Comparison of ENCODE assay signal across 20 cellular contexts in the genomic region with DNA sequence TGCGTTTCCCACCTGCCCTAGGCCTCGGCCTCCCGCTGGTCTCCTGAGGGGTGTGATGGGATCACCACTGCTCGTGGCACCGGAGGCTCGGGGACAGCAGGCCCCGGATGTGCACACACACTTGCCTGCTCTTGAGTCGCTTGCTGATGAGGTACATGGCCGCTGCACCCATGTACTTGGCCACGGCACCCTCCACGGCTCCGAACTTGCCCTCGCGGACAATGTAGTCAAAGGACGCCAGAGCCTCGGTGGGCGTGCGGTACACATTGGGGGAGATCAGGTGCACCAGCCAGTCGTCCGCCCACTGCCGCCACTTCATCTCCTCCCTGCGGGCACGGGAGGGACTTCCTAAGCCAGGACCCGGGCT. TPM values are rescaled to one million over a fixed set of nuclear protein-coding genes. Genes with fewer than 3 reads are reported as not detected.
DNase-seq lines count a peak whose midpoint lies in the region; ATAC-seq, FAIRE-seq and TF ChIP-seq lines count a peak whose summit lies in the region.
"Had no signal": no experiment of that assay in that cellular context is flagged by ENCODE, and none has a peak within 500 bp of the region (broad histone marks: within the 10 kb centered on the region; RNA-seq: fewer than 3 reads in every experiment).

No MANE protein-coding gene starts in this region.

- peaks cover 5 to 38% of the 10 kb centered on the region in 2 experiments; a peak in 3 of 5 replicates for H3K36me3 ChIP-seq in HepG2 (replicated peaks in 1 of 2; ENCODE audit: control insufficient read depth in 1 of 2, insufficient read depth in 2 of 2, low read length in 2 of 2)
- H3K36me3 ChIP-seq in WERI-Rb-1 = peaks cover 57% of the 10 kb centered on the region

- TF ChIP-seq CTCF in natural killer cell (IDR thresholded peaks at IDR 0.05) (no peak), HepG2 (CRISPR knock-in tag; IDR thresholded peaks at IDR 0.05) (no peak), WERI-Rb-1 (IDR thresholded peaks at IDR 0.05; ENCODE audit: low read depth, low read length) (no peak)

- TF ChIP-seq POLR2A in HepG2 (IDR thresholded peaks at IDR 0.05; ENCODE audit: insufficient read depth in 1 of 2, low read depth in 2 of 2, low read length in 2 of 2) = no peak

- H3K4me1 Mint-ChIP-seq in natural killer cell treated with Interleukin-12 subunit alpha and Interleukin-12 subunit beta and Interleukin-15 and Interleukin-18, amount 100 ng/mL, for 72 hours (ENCODE audit: low read depth in 2 of 2) = peaks cover 14 to 18% of the 10 kb centered on the region in 2 donors
- H3K4me1 Mint-ChIP-seq in natural killer cell = peaks cover 9 to 23% of the 10 kb centered on the region in 2 donors

- H3K27ac Mint-ChIP-seq in natural killer cell treated with Interleukin-12 subunit alpha and Interleukin-12 subunit beta and Interleukin-15 and Interleukin-18, amount 100 ng/mL, for 72 hours = no peak overlapping the region
- H3K27ac Mint-ChIP-seq in natural killer cell = no peak overlapping the region
- H3K27ac Mint-ChIP-seq: CD4-positive, CD25-positive, alpha-beta regulatory T cell had no signal

- no peaks in the 10 kb centered on the region for H3K9me3 ChIP-seq in HepG2 (ENCODE audit: low read length)
- no peaks in the 10 kb centered on the region for H3K9me3 ChIP-seq in WERI-Rb-1 (ENCODE audit: severe bottlenecking)
- H3K9me3 ChIP-seq: A549 had no signal

- intact Hi-C loops in natural killer cell (cut with micrococcal nuclease) (no loop called here), HepG2 (cut with micrococcal nuclease; ENCODE audit: unreplicated experiment) (no loop called here)

- no peaks in the 10 kb centered on the region for H3K9me3 Mint-ChIP-seq in natural killer cell treated with Interleukin-12 subunit alpha and Interleukin-12 subunit beta and Interleukin-15 and Interleukin-18, amount 100 ng/mL, for 72 hours
- no peaks in the 10 kb centered on the region for H3K9me3 Mint-ChIP-seq in natural killer cell
- H3K9me3 Mint-ChIP-seq: CD4-positive, CD25-positive, alpha-beta regulatory T cell; H9 had no signal

- POLR2A ChIA-PET in HepG2 (lab: Yijun Ruan, JAX) = no interaction called here

- TF ChIP-seq EP300 in HepG2 (IDR thresholded peaks at IDR 0.05; ENCODE audit: low read depth in 2 of 2, low read length in 2 of 2) = no peak
- no peak for TF ChIP-seq EP300 in HepG2 (CRISPR knock-in tag; IDR thresholded peaks at IDR 0.05; ENCODE audit: borderline replicate concordance)

- peaks cover 23% of the 10 kb centered on the region for H3K79me2 ChIP-seq in HepG2 (ENCODE audit: insufficient read depth, low read length)

- H3K27me3 Mint-ChIP-seq in natural killer cell treated with Interleukin-12 subunit alpha and Interleukin-12 subunit beta and Interleukin-15 and Interleukin-18, amount 100 ng/mL, for 72 hours = no peaks in the 10 kb centered on the region
- H3K27me3 Mint-ChIP-seq in natural killer cell (ENCODE audit: low read depth in 2 of 2) = no peaks in the 10 kb centered on the region

- H3K27me3 ChIP-seq in HepG2 (ENCODE audit: control insufficient read depth in 1 of 2, insufficient read depth in 2 of 2, low read length in 2 of 2) (no peaks in the 10 kb centered on the region), WERI-Rb-1 (ENCODE audit: insufficient read depth, low read depth, severe bottlenecking) (no peaks in the 10 kb centered on the region)

- H3K36me3 Mint-ChIP-seq in natural killer cell treated with Interleukin-12 subunit alpha and Interleukin-12 subunit beta and Interleukin-15 and Interleukin-18, amount 100 ng/mL, for 72 hours = no peaks in the 10 kb centered on the region
- H3K36me3 Mint-ChIP-seq in natural killer cell = no peaks in the 10 kb centered on the region

- TF ChIP-seq RAD21 in HepG2 (CRISPR knock-in tag; IDR thresholded peaks at IDR 0.05) = no peak

- H3K27ac ChIP-seq in HepG2 (ENCODE audit: extremely low read length, insufficient read depth, low read length) (no peak overlapping the region), WERI-Rb-1 (no peak overlapping the region)
- H3K27ac ChIP-seq: A549, PC-9 had no signal

- peaks cover 4% of the 10 kb centered on the region; the same call in 1 of the 2 replicates for H4K20me1 ChIP-seq in HepG2 (ENCODE audit: insufficient read depth, low read length)

- peak; percentile 53 for DNase-seq in natural killer cell treated with Interleukin-12 subunit alpha and Interleukin-12 subunit beta and Interleukin-15 and Interleukin-18, amount 100 ng/mL, for 72 hours (ENCODE audit: low spot score)
- DNase-seq in natural killer cell (no peak), HepG2 (ENCODE audit: low spot score) (no peak), nucleus accumbens (lab: John Stamatoyannopoulos, UW) (no peak), WERI-Rb-1 (no peak)
- DNase-seq: CD4-positive, CD25-positive, alpha-beta regulatory T cell; DMS53; H9; Karpas-422; MM.1S; NCI-H1417; NCI-H1930; NCI-H2171; NCI-H446 treated with DMSO at 0.1 percent for 48 hours; NCI-H774; PC-9; SHP77 had no signal

- no TSS peak for BruUV-seq in HepG2 (replicated peaks; lab: Mats Ljungman, UMichigan)

- CTCF ChIA-PET in HepG2 (lab: Yijun Ruan, JAX; ENCODE audit: low intra/inter-chr PET ratio, low total read pairs) = no interaction called here

- in situ Hi-C loops in HepG2 (cut with HindIII; ENCODE audit: extremely low pct_ligation_motif_present, low pct_unique_long_range_greater_than_20kb) = no loop called here

- ATAC-seq in natural killer cell treated with Interleukin-12 subunit alpha and Interleukin-12 subunit beta and Interleukin-15 and Interleukin-18, amount 100 ng/mL, for 72 hours = no peak
- no peak for ATAC-seq in natural killer cell
- ATAC-seq in HepG2 = no peak
- no peak for ATAC-seq in HG03175 (IDR thresholded peaks at IDR 0.05; ENCODE audit: unreplicated experiment)
- ATAC-seq: A549, GM12878 had no signal

- peaks cover 28% of the 10 kb centered on the region for H3K4me1 ChIP-seq in HepG2 (ENCODE audit: insufficient read depth, low read length)

- no peak overlapping the region for H3K9ac ChIP-seq in HepG2 (ENCODE audit: insufficient read depth, low read depth, low read length)

- no peak overlapping the region for H3K4me3 ChIP-seq in HepG2 (replicated peaks in 1 of 3; ENCODE audit: insufficient read depth in 1 of 3, low read depth in 2 of 3, low read length in 3 of 3)
- H3K4me3 ChIP-seq in WERI-Rb-1 (ENCODE audit: low read depth, low read length) = no peak overlapping the region
- H3K4me3 ChIP-seq: A549, GM12878, PC-9 had no signal

- WGBS in HepG2 (ENCODE audit: low lambda C conversion rate) = 98% methylated on average over 21 of the region's 24 CpGs

- H2AFZ ChIP-seq in HepG2 (ENCODE audit: low read length) = no peak overlapping the region
- H2AFZ ChIP-seq: PC-9 had no signal

- no peak overlapping the region for H3K4me3 Mint-ChIP-seq in natural killer cell treated with Interleukin-12 subunit alpha and Interleukin-12 subunit beta and Interleukin-15 and Interleukin-18, amount 100 ng/mL, for 72 hours
- no peak overlapping the region for H3K4me3 Mint-ChIP-seq in natural killer cell
- H3K4me3 Mint-ChIP-seq: H9 had no signal

- H3K4me2 ChIP-seq in HepG2 (ENCODE audit: low read depth, low read length) = no peak overlapping the region
- H3K4me2 ChIP-seq: A549, PC-9 had no signal

- no peak for FAIRE-seq in HepG2 (lab: Jason Lieb, UNC)
- FAIRE-seq: A549, GM12878 had no signal

RNA-seq across cellular contexts. Expression of a gene that starts 4.7 kb away (rescaled TPM):
- total RNA-seq in natural killer cell treated with Interleukin-12 subunit alpha and Interleukin-12 subunit beta and Interleukin-15 and Interleukin-18, amount 100 ng/mL, for 72 hours = 100 to 1,000 TPM in 1 of 2 donors, 10 to 100 TPM in 1; 56.8 to 110 TPM
- total RNA-seq in natural killer cell (10 to 100 TPM; 43.4 to 57.0 (median 53.3) TPM), HepG2 (2016; rRNA removed; fragmentation: Illumina TruSeq; extraction: Trizol) (68.5 and 79.8 TPM in 2 replicates)
- 176 and 179 TPM in 2 replicates for total RNA-seq in HepG2 (2016; cell fraction: cytosol; rRNA removed; fragmentation: Illumina TruSeq; extraction: Trizol; ENCODE audit: low read depth)
- total RNA-seq in HepG2 (2016; cell fraction: insoluble cytoplasmic fraction; rRNA removed; fragmentation: Illumina TruSeq; extraction: Trizol) = 65.6 and 85.2 TPM in 2 replicates
- total RNA-seq in HepG2 (2016; cell fraction: membrane; rRNA removed; fragmentation: Illumina TruSeq; extraction: Trizol) = 80.3 and 84.6 TPM in 2 replicates
- 40.6 and 44.2 TPM in 2 replicates for total RNA-seq in HepG2 (2016; cell fraction: nucleus; rRNA removed; fragmentation: Illumina TruSeq; extraction: Trizol)
- polyA plus RNA-seq in HepG2 (2011; rRNA removed) = 63.7 and 67.2 TPM in 2 replicates
- 53.6 and 85.6 TPM in 2 replicates for polyA plus RNA-seq in HepG2 (2011; cell fraction: cytosol; rRNA removed)
- polyA plus RNA-seq in HepG2 (2011; cell fraction: nucleus; rRNA removed) = 128 and 148 TPM in 2 replicates
- polyA plus RNA-seq in HepG2 (2012) = 39.6 and 40.6 TPM in 2 replicates
- 61.1 and 71.8 TPM in 2 replicates for polyA plus RNA-seq in HepG2 (2016; cell fraction: cytosol; fragmentation: Illumina TruSeq; extraction: Trizol; ENCODE audit: low read depth)
- polyA plus RNA-seq in HepG2 (2016; cell fraction: insoluble cytoplasmic fraction; fragmentation: Illumina TruSeq; extraction: Trizol; ENCODE audit: low read depth) = 67.8 and 88.5 TPM in 2 replicates
- polyA plus RNA-seq in HepG2 (2016; cell fraction: membrane; fragmentation: Illumina TruSeq; extraction: Trizol; ENCODE audit: low read depth) = 68.9 and 78.2 TPM in 2 replicates
- 101 and 105 TPM in 2 replicates for polyA plus RNA-seq in HepG2 (2016; cell fraction: nucleus; fragmentation: Illumina TruSeq; extraction: Trizol; ENCODE audit: insufficient read depth, low read depth)
- polyA minus RNA-seq in HepG2 (2011; rRNA and poly(A)+ RNA removed; ENCODE audit: low replicate concordance) = 109 and 143 TPM in 2 replicates
- polyA minus RNA-seq in HepG2 (2011; cell fraction: cytosol; rRNA and poly(A)+ RNA removed) = 29.5 and 39.2 TPM in 2 replicates
- 39.4 and 44.6 TPM in 2 replicates for polyA minus RNA-seq in HepG2 (2011; cell fraction: nucleus; rRNA and poly(A)+ RNA removed)

RNA-seq across cellular contexts. Expression of a gene that starts 26.5 kb away (rescaled TPM):
- not detected for total RNA-seq in natural killer cell treated with Interleukin-12 subunit alpha and Interleukin-12 subunit beta and Interleukin-15 and Interleukin-18, amount 100 ng/mL, for 72 hours
- total RNA-seq in natural killer cell (under 1 TPM in 2 of 3 donors, not detected in 1; 0.82 to 0.99 TPM), HepG2 (2016; rRNA removed; fragmentation: Illumina TruSeq; extraction: Trizol) (0.34 and 0.38 TPM in 2 replicates)
- total RNA-seq in HepG2 (2016; cell fraction: cytosol; rRNA removed; fragmentation: Illumina TruSeq; extraction: Trizol; ENCODE audit: low read depth) = 0.40 TPM in 1 of 2 replicates, not detected in the other
- 0.24 TPM in 1 of 2 replicates, not detected in the other for total RNA-seq in HepG2 (2016; cell fraction: insoluble cytoplasmic fraction; rRNA removed; fragmentation: Illumina TruSeq; extraction: Trizol)
- 0.34 and 0.38 TPM in 2 replicates for total RNA-seq in HepG2 (2016; cell fraction: membrane; rRNA removed; fragmentation: Illumina TruSeq; extraction: Trizol)
- total RNA-seq in HepG2 (2016; cell fraction: nucleus; rRNA removed; fragmentation: Illumina TruSeq; extraction: Trizol) = not detected in 2 replicates
- 1.4 and 2.3 TPM in 2 replicates for polyA plus RNA-seq in HepG2 (2011; rRNA removed)
- 0.93 and 2.4 TPM in 2 replicates for polyA plus RNA-seq in HepG2 (2011; cell fraction: cytosol; rRNA removed)
- 4.4 and 6.2 TPM in 2 replicates for polyA plus RNA-seq in HepG2 (2011; cell fraction: nucleus; rRNA removed)
- 1.5 and 1.7 TPM in 2 replicates for polyA plus RNA-seq in HepG2 (2012)
- polyA plus RNA-seq in HepG2 (2016; cell fraction: cytosol; fragmentation: Illumina TruSeq; extraction: Trizol; ENCODE audit: low read depth) = 0.69 and 0.92 TPM in 2 replicates
- 0.71 and 0.76 TPM in 2 replicates for polyA plus RNA-seq in HepG2 (2016; cell fraction: insoluble cytoplasmic fraction; fragmentation: Illumina TruSeq; extraction: Trizol; ENCODE audit: low read depth)
- polyA plus RNA-seq in HepG2 (2016; cell fraction: membrane; fragmentation: Illumina TruSeq; extraction: Trizol; ENCODE audit: low read depth) = 0.49 and 0.63 TPM in 2 replicates
- polyA plus RNA-seq in HepG2 (2016; cell fraction: nucleus; fragmentation: Illumina TruSeq; extraction: Trizol; ENCODE audit: insufficient read depth, low read depth) = 1.7 and 3.0 TPM in 2 replicates
- polyA minus RNA-seq in HepG2 (2011; rRNA and poly(A)+ RNA removed; ENCODE audit: low replicate concordance) = 0.44 and 0.52 TPM in 2 replicates
- 0.99 TPM in 1 of 2 replicates, not detected in the other for polyA minus RNA-seq in HepG2 (2011; cell fraction: cytosol; rRNA and poly(A)+ RNA removed)
- polyA minus RNA-seq in HepG2 (2011; cell fraction: nucleus; rRNA and poly(A)+ RNA removed) = not detected in 2 replicates
- total RNA-seq: GM12878, H9 had no signal
- polyA plus RNA-seq: CD4-positive, CD25-positive, alpha-beta regulatory T cell; GM12878 had no signal

RNA-seq across cellular contexts. Expression of a gene that starts 37.3 kb away (rescaled TPM):
- 10 to 100 TPM; 58.1 to 60.4 TPM for total RNA-seq in natural killer cell treated with Interleukin-12 subunit alpha and Interleukin-12 subunit beta and Interleukin-15 and Interleukin-18, amount 100 ng/mL, for 72 hours
- 10 to 100 TPM; 61.8 to 74.0 (median 69.3) TPM for total RNA-seq in natural killer cell
- 22.2 and 33.1 TPM in 2 replicates for total RNA-seq in HepG2 (2016; rRNA removed; fragmentation: Illumina TruSeq; extraction: Trizol)
- 146 and 177 TPM in 2 replicates for total RNA-seq in HepG2 (2016; cell fraction: cytosol; rRNA removed; fragmentation: Illumina TruSeq; extraction: Trizol; ENCODE audit: low read depth)
- total RNA-seq in HepG2 (2016; cell fraction: insoluble cytoplasmic fraction; rRNA removed; fragmentation: Illumina TruSeq; extraction: Trizol) = 17.4 and 30.2 TPM in 2 replicates
- 86.9 and 114 TPM in 2 replicates for total RNA-seq in HepG2 (2016; cell fraction: membrane; rRNA removed; fragmentation: Illumina TruSeq; extraction: Trizol)
- 11.7 and 11.9 TPM in 2 replicates for total RNA-seq in HepG2 (2016; cell fraction: nucleus; rRNA removed; fragmentation: Illumina TruSeq; extraction: Trizol)
- 27.6 and 29.5 TPM in 2 replicates for polyA plus RNA-seq in HepG2 (2011; rRNA removed)
- 25.8 and 50.8 TPM in 2 replicates for polyA plus RNA-seq in HepG2 (2011; cell fraction: cytosol; rRNA removed)
- polyA plus RNA-seq in HepG2 (2011; cell fraction: nucleus; rRNA removed) = 19.2 and 22.8 TPM in 2 replicates
- 13.4 and 25.7 TPM in 2 replicates for polyA plus RNA-seq in HepG2 (2012)
- polyA plus RNA-seq in HepG2 (2016; cell fraction: cytosol; fragmentation: Illumina TruSeq; extraction: Trizol; ENCODE audit: low read depth) = 235 and 253 TPM in 2 replicates
- polyA plus RNA-seq in HepG2 (2016; cell fraction: insoluble cytoplasmic fraction; fragmentation: Illumina TruSeq; extraction: Trizol; ENCODE audit: low read depth) = 19.0 and 25.9 TPM in 2 replicates
- polyA plus RNA-seq in HepG2 (2016; cell fraction: membrane; fragmentation: Illumina TruSeq; extraction: Trizol; ENCODE audit: low read depth) = 124 and 129 TPM in 2 replicates
- polyA plus RNA-seq in HepG2 (2016; cell fraction: nucleus; fragmentation: Illumina TruSeq; extraction: Trizol; ENCODE audit: insufficient read depth, low read depth) = 21.4 TPM in 2 replicates
- 17.1 and 32.9 TPM in 2 replicates for polyA minus RNA-seq in HepG2 (2011; rRNA and poly(A)+ RNA removed; ENCODE audit: low replicate concordance)
- 13.6 and 21.6 TPM in 2 replicates for polyA minus RNA-seq in HepG2 (2011; cell fraction: cytosol; rRNA and poly(A)+ RNA removed)
- 4.8 and 7.1 TPM in 2 replicates for polyA minus RNA-seq in HepG2 (2011; cell fraction: nucleus; rRNA and poly(A)+ RNA removed)

RNA-seq across cellular contexts. Expression of a gene that starts 54.8 kb away (rescaled TPM):
- 10 to 100 TPM; 15.0 to 23.2 TPM for total RNA-seq in natural killer cell treated with Interleukin-12 subunit alpha and Interleukin-12 subunit beta and Interleukin-15 and Interleukin-18, amount 100 ng/mL, for 72 hours
- 10 to 100 TPM; 16.8 to 19.1 (median 18.9) TPM for total RNA-seq in natural killer cell
- 18.5 and 24.8 TPM in 2 replicates for total RNA-seq in HepG2 (2016; rRNA removed; fragmentation: Illumina TruSeq; extraction: Trizol)
- 4.5 and 5.1 TPM in 2 replicates for total RNA-seq in HepG2 (2016; cell fraction: cytosol; rRNA removed; fragmentation: Illumina TruSeq; extraction: Trizol; ENCODE audit: low read depth)
- total RNA-seq in HepG2 (2016; cell fraction: insoluble cytoplasmic fraction; rRNA removed; fragmentation: Illumina TruSeq; extraction: Trizol) = 16.4 and 24.3 TPM in 2 replicates
- total RNA-seq in HepG2 (2016; cell fraction: membrane; rRNA removed; fragmentation: Illumina TruSeq; extraction: Trizol) = 10.5 and 11.1 TPM in 2 replicates
- 21.4 and 25.1 TPM in 2 replicates for total RNA-seq in HepG2 (2016; cell fraction: nucleus; rRNA removed; fragmentation: Illumina TruSeq; extraction: Trizol)
- polyA plus RNA-seq in HepG2 (2011; rRNA removed) = 10.5 and 16.7 TPM in 2 replicates
- polyA plus RNA-seq in HepG2 (2011; cell fraction: cytosol; rRNA removed) = 10.7 and 11.2 TPM in 2 replicates
- 26.1 and 29.6 TPM in 2 replicates for polyA plus RNA-seq in HepG2 (2011; cell fraction: nucleus; rRNA removed)
- 12.9 and 15.5 TPM in 2 replicates for polyA plus RNA-seq in HepG2 (2012)
- 1.1 and 1.3 TPM in 2 replicates for polyA plus RNA-seq in HepG2 (2016; cell fraction: cytosol; fragmentation: Illumina TruSeq; extraction: Trizol; ENCODE audit: low read depth)
- polyA plus RNA-seq in HepG2 (2016; cell fraction: insoluble cytoplasmic fraction; fragmentation: Illumina TruSeq; extraction: Trizol; ENCODE audit: low read depth) = 11.6 and 13.1 TPM in 2 replicates
- polyA plus RNA-seq in HepG2 (2016; cell fraction: membrane; fragmentation: Illumina TruSeq; extraction: Trizol; ENCODE audit: low read depth) = 2.6 and 2.7 TPM in 2 replicates
- polyA plus RNA-seq in HepG2 (2016; cell fraction: nucleus; fragmentation: Illumina TruSeq; extraction: Trizol; ENCODE audit: insufficient read depth, low read depth) = 31.1 and 36.4 TPM in 2 replicates
- polyA minus RNA-seq in HepG2 (2011; rRNA and poly(A)+ RNA removed; ENCODE audit: low replicate concordance) = 20.5 and 28.1 TPM in 2 replicates
- 10.0 and 10.2 TPM in 2 replicates for polyA minus RNA-seq in HepG2 (2011; cell fraction: cytosol; rRNA and poly(A)+ RNA removed)
- polyA minus RNA-seq in HepG2 (2011; cell fraction: nucleus; rRNA and poly(A)+ RNA removed) = 14.4 and 26.1 TPM in 2 replicates

RNA-seq across cellular contexts. Expression of a gene that starts 55.7 kb away (rescaled TPM):
- 10 to 100 TPM; 15.7 to 16.4 TPM for total RNA-seq in natural killer cell treated with Interleukin-12 subunit alpha and Interleukin-12 subunit beta and Interleukin-15 and Interleukin-18, amount 100 ng/mL, for 72 hours
- total RNA-seq in natural killer cell (10 to 100 TPM; 11.9 to 12.6 (median 12.1) TPM), HepG2 (2016; rRNA removed; fragmentation: Illumina TruSeq; extraction: Trizol) (6.0 and 6.6 TPM in 2 replicates)
- 3.1 and 4.1 TPM in 2 replicates for total RNA-seq in HepG2 (2016; cell fraction: cytosol; rRNA removed; fragmentation: Illumina TruSeq; extraction: Trizol; ENCODE audit: low read depth)
- 6.0 and 6.4 TPM in 2 replicates for total RNA-seq in HepG2 (2016; cell fraction: insoluble cytoplasmic fraction; rRNA removed; fragmentation: Illumina TruSeq; extraction: Trizol)
- 5.7 and 6.1 TPM in 2 replicates for total RNA-seq in HepG2 (2016; cell fraction: membrane; rRNA removed; fragmentation: Illumina TruSeq; extraction: Trizol)
- 2.9 and 4.1 TPM in 2 replicates for total RNA-seq in HepG2 (2016; cell fraction: nucleus; rRNA removed; fragmentation: Illumina TruSeq; extraction: Trizol)
- polyA plus RNA-seq in HepG2 (2011; rRNA removed) = 6.9 TPM in 2 replicates
- polyA plus RNA-seq in HepG2 (2011; cell fraction: cytosol; rRNA removed) = 4.9 and 6.4 TPM in 2 replicates
- polyA plus RNA-seq in HepG2 (2011; cell fraction: nucleus; rRNA removed) = 3.8 and 4.0 TPM in 2 replicates
- polyA plus RNA-seq in HepG2 (2012) = 3.0 and 3.8 TPM in 2 replicates
- polyA plus RNA-seq in HepG2 (2016; cell fraction: cytosol; fragmentation: Illumina TruSeq; extraction: Trizol; ENCODE audit: low read depth) = 2.4 and 2.6 TPM in 2 replicates
- 5.2 and 5.7 TPM in 2 replicates for polyA plus RNA-seq in HepG2 (2016; cell fraction: insoluble cytoplasmic fraction; fragmentation: Illumina TruSeq; extraction: Trizol; ENCODE audit: low read depth)
- polyA plus RNA-seq in HepG2 (2016; cell fraction: membrane; fragmentation: Illumina TruSeq; extraction: Trizol; ENCODE audit: low read depth) = 3.5 and 3.9 TPM in 2 replicates
- 4.9 and 5.1 TPM in 2 replicates for polyA plus RNA-seq in HepG2 (2016; cell fraction: nucleus; fragmentation: Illumina TruSeq; extraction: Trizol; ENCODE audit: insufficient read depth, low read depth)
- 8.2 and 13.2 TPM in 2 replicates for polyA minus RNA-seq in HepG2 (2011; rRNA and poly(A)+ RNA removed; ENCODE audit: low replicate concordance)
- 3.2 and 6.0 TPM in 2 replicates for polyA minus RNA-seq in HepG2 (2011; cell fraction: cytosol; rRNA and poly(A)+ RNA removed)
- polyA minus RNA-seq in HepG2 (2011; cell fraction: nucleus; rRNA and poly(A)+ RNA removed) = 1.5 and 2.1 TPM in 2 replicates
